Comparison of ENCODE assay signal across 1 cellular context in the genomic region with DNA sequence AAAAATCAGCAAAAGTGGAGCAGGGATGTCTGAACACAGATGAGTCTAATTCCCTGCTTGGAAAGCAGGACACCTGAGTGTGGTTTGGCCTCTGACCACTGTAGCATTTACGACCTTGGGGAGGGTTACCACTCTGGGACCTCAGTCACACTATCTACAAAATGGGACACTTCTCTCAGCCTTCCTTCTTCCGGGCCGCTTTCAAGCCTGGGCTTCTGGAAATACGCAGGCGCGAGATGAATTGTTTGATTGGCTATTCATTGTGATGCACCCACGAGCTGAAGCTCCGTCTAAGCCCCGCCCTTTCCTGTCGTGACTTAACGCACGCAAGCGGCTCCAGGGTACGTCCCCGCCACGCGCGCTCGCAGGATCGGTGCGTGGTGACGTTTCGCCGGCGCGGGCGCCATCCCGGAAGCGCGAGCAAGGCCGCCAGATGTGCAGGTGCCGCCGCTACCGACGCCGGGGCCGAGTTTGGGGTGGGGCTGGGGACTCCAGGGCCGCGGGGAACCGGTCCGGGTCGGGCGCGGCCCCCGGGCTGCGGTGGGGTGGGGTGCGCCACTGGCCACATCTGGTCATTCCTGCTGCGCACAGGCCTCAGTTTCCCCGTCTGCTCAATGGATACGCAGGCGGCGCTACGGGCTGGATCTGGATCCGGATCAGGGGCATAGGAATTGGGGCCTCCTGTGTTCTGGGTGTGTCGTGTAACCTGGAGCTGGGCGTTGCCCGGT.
TF ChIP-seq lines count a peak whose summit lies in the region.

Gene KXD1, plus strand, starts transcription at position 397 of the 728 bp plus-strand sequence. CDS start 4,187 bp downstream, outside the sequence.

TF ChIP-seq in K562, 482 proteins besides CTCF, POLR2A, EP300 and RAD21 (continued from another document and continues in another):
- TF ChIP-seq HOMEZ (CRISPR knock-in tag; IDR thresholded peaks at IDR 0.05) (no peak), ETV6 (IDR thresholded peaks at IDR 0.05; ENCODE audit: borderline replicate concordance in 1 of 2, low read depth in 2 of 2, low read length in 1 of 2) (no peak), ETV6 (CRISPR knock-in tag; IDR thresholded peaks at IDR 0.05; ENCODE audit: borderline replicate concordance) (no peak), JUND (IDR thresholded peaks at IDR 0.05; ENCODE audit: borderline replicate concordance, low read depth, low read length) (peak; percentile 56), JUND (tag; IDR thresholded peaks at IDR 0.05; ENCODE audit: borderline replicate concordance, low read depth, low read length) (peak; percentile 11; the same call in 2 of the 3 replicates), PTBP1 (IDR thresholded peaks at IDR 0.05; ENCODE audit: low read depth, low read length) (peak; percentile 96), ZNF699 (CRISPR knock-in tag; IDR thresholded peaks at IDR 0.05; ENCODE audit: insufficient replicate concordance) (no peak), DDX20 (tag; IDR thresholded peaks at IDR 0.05; ENCODE audit: low read depth) (no peak), DMBX1 (CRISPR knock-in tag; IDR thresholded peaks at IDR 0.05; ENCODE audit: borderline replicate concordance) (0 out of 2 replicates have a peak, but pooled peaks have one; percentile 40), ZNF444 (CRISPR knock-in tag; IDR thresholded peaks at IDR 0.05) (no peak), BCOR (IDR thresholded peaks at IDR 0.05) (peak; percentile 100), ZBED1 (IDR thresholded peaks at IDR 0.05) (peak; percentile 95), SPI1 (IDR thresholded peaks at IDR 0.05; ENCODE audit: borderline replicate concordance, low read depth, low read length) (peak; percentile 64), HMG20A (CRISPR knock-in tag; conservative IDR thresholded peaks at IDR 0.05) (no peak), MLX (CRISPR knock-in tag; conservative IDR thresholded peaks at IDR 0.05) (no peak), ZNF76 (CRISPR knock-in tag; IDR thresholded peaks at IDR 0.05; ENCODE audit: borderline replicate concordance) (no peak), TCF7L2 (IDR thresholded peaks at IDR 0.05; ENCODE audit: low read depth, low read length) (no peak), ZNF395 (CRISPR knock-in tag; IDR thresholded peaks at IDR 0.05) (peak; percentile 65; the same call in 1 of the 2 replicates), NFXL1 (CRISPR knock-in tag; IDR thresholded peaks at IDR 0.05) (no peak), ZNF184 (CRISPR knock-in tag; IDR thresholded peaks at IDR 0.05) (no peak)
- TF ChIP-seq, protein P1, sequence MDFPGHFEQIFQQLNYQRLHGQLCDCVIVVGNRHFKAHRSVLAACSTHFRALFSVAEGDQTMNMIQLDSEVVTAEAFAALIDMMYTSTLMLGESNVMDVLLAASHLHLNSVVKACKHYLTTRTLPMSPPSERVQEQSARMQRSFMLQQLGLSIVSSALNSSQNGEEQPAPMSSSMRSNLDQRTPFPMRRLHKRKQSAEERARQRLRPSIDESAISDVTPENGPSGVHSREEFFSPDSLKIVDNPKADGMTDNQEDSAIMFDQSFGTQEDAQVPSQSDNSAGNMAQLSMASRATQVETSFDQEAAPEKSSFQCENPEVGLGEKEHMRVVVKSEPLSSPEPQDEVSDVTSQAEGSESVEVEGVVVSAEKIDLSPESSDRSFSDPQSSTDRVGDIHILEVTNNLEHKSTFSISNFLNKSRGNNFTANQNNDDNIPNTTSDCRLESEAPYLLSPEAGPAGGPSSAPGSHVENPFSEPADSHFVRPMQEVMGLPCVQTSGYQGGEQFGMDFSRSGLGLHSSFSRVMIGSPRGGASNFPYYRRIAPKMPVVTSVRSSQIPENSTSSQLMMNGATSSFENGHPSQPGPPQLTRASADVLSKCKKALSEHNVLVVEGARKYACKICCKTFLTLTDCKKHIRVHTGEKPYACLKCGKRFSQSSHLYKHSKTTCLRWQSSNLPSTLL (IDR thresholded peaks at IDR 0.05): no peak
- TF ChIP-seq, protein P2, sequence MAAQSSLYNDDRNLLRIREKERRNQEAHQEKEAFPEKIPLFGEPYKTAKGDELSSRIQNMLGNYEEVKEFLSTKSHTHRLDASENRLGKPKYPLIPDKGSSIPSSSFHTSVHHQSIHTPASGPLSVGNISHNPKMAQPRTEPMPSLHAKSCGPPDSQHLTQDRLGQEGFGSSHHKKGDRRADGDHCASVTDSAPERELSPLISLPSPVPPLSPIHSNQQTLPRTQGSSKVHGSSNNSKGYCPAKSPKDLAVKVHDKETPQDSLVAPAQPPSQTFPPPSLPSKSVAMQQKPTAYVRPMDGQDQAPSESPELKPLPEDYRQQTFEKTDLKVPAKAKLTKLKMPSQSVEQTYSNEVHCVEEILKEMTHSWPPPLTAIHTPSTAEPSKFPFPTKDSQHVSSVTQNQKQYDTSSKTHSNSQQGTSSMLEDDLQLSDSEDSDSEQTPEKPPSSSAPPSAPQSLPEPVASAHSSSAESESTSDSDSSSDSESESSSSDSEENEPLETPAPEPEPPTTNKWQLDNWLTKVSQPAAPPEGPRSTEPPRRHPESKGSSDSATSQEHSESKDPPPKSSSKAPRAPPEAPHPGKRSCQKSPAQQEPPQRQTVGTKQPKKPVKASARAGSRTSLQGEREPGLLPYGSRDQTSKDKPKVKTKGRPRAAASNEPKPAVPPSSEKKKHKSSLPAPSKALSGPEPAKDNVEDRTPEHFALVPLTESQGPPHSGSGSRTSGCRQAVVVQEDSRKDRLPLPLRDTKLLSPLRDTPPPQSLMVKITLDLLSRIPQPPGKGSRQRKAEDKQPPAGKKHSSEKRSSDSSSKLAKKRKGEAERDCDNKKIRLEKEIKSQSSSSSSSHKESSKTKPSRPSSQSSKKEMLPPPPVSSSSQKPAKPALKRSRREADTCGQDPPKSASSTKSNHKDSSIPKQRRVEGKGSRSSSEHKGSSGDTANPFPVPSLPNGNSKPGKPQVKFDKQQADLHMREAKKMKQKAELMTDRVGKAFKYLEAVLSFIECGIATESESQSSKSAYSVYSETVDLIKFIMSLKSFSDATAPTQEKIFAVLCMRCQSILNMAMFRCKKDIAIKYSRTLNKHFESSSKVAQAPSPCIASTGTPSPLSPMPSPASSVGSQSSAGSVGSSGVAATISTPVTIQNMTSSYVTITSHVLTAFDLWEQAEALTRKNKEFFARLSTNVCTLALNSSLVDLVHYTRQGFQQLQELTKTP (IDR thresholded peaks at IDR 0.05; ENCODE audit: low read depth in 1 of 2, partially characterized antibody in 2 of 2): peak in 1 of 2 experiments; percentile 37
- TF ChIP-seq, protein P3, sequence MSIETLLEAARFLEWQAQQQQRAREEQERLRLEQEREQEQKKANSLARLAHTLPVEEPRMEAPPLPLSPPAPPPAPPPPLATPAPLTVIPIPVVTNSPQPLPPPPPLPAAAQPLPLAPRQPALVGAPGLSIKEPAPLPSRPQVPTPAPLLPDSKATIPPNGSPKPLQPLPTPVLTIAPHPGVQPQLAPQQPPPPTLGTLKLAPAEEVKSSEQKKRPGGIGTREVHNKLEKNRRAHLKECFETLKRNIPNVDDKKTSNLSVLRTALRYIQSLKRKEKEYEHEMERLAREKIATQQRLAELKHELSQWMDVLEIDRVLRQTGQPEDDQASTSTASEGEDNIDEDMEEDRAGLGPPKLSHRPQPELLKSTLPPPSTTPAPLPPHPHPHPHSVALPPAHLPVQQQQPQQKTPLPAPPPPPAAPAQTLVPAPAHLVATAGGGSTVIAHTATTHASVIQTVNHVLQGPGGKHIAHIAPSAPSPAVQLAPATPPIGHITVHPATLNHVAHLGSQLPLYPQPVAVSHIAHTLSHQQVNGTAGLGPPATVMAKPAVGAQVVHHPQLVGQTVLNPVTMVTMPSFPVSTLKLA (conservative IDR thresholded peaks at IDR 0.05): peak; percentile 89 to 94
- TF ChIP-seq, protein P4, sequence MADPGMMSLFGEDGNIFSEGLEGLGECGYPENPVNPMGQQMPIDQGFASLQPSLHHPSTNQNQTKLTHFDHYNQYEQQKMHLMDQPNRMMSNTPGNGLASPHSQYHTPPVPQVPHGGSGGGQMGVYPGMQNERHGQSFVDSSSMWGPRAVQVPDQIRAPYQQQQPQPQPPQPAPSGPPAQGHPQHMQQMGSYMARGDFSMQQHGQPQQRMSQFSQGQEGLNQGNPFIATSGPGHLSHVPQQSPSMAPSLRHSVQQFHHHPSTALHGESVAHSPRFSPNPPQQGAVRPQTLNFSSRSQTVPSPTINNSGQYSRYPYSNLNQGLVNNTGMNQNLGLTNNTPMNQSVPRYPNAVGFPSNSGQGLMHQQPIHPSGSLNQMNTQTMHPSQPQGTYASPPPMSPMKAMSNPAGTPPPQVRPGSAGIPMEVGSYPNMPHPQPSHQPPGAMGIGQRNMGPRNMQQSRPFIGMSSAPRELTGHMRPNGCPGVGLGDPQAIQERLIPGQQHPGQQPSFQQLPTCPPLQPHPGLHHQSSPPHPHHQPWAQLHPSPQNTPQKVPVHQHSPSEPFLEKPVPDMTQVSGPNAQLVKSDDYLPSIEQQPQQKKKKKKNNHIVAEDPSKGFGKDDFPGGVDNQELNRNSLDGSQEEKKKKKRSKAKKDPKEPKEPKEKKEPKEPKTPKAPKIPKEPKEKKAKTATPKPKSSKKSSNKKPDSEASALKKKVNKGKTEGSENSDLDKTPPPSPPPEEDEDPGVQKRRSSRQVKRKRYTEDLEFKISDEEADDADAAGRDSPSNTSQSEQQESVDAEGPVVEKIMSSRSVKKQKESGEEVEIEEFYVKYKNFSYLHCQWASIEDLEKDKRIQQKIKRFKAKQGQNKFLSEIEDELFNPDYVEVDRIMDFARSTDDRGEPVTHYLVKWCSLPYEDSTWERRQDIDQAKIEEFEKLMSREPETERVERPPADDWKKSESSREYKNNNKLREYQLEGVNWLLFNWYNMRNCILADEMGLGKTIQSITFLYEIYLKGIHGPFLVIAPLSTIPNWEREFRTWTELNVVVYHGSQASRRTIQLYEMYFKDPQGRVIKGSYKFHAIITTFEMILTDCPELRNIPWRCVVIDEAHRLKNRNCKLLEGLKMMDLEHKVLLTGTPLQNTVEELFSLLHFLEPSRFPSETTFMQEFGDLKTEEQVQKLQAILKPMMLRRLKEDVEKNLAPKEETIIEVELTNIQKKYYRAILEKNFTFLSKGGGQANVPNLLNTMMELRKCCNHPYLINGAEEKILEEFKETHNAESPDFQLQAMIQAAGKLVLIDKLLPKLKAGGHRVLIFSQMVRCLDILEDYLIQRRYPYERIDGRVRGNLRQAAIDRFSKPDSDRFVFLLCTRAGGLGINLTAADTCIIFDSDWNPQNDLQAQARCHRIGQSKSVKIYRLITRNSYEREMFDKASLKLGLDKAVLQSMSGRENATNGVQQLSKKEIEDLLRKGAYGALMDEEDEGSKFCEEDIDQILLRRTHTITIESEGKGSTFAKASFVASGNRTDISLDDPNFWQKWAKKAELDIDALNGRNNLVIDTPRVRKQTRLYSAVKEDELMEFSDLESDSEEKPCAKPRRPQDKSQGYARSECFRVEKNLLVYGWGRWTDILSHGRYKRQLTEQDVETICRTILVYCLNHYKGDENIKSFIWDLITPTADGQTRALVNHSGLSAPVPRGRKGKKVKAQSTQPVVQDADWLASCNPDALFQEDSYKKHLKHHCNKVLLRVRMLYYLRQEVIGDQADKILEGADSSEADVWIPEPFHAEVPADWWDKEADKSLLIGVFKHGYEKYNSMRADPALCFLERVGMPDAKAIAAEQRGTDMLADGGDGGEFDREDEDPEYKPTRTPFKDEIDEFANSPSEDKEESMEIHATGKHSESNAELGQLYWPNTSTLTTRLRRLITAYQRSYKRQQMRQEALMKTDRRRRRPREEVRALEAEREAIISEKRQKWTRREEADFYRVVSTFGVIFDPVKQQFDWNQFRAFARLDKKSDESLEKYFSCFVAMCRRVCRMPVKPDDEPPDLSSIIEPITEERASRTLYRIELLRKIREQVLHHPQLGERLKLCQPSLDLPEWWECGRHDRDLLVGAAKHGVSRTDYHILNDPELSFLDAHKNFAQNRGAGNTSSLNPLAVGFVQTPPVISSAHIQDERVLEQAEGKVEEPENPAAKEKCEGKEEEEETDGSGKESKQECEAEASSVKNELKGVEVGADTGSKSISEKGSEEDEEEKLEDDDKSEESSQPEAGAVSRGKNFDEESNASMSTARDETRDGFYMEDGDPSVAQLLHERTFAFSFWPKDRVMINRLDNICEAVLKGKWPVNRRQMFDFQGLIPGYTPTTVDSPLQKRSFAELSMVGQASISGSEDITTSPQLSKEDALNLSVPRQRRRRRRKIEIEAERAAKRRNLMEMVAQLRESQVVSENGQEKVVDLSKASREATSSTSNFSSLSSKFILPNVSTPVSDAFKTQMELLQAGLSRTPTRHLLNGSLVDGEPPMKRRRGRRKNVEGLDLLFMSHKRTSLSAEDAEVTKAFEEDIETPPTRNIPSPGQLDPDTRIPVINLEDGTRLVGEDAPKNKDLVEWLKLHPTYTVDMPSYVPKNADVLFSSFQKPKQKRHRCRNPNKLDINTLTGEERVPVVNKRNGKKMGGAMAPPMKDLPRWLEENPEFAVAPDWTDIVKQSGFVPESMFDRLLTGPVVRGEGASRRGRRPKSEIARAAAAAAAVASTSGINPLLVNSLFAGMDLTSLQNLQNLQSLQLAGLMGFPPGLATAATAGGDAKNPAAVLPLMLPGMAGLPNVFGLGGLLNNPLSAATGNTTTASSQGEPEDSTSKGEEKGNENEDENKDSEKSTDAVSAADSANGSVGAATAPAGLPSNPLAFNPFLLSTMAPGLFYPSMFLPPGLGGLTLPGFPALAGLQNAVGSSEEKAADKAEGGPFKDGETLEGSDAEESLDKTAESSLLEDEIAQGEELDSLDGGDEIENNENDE (IDR thresholded peaks at IDR 0.05; ENCODE audit: low read depth, low read length): no peak
- TF ChIP-seq, protein P5, sequence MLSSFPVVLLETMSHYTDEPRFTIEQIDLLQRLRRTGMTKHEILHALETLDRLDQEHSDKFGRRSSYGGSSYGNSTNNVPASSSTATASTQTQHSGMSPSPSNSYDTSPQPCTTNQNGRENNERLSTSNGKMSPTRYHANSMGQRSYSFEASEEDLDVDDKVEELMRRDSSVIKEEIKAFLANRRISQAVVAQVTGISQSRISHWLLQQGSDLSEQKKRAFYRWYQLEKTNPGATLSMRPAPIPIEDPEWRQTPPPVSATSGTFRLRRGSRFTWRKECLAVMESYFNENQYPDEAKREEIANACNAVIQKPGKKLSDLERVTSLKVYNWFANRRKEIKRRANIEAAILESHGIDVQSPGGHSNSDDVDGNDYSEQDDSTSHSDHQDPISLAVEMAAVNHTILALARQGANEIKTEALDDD (IDR thresholded peaks at IDR 0.05): no peak
